In the genomic region with DNA sequence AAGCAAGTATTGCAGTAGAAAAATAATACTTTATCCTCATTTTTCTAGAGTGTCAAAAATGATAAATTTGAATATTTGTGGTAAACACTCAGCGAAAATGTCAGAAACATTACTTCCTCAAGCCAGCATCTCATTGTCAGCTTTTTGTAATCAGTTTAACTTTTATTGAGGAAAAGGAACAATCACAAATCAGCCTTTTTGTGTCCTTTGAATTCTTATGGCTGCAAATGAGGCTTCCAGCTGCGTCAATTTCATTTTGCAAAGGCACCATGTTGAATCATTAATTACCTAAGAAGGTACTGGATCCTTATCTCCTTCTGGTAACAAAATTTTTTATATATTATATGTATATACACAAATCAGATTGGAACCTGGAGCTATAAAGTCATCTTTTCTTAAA, we compare ENCODE assay signal across 36 cellular contexts.
"Had no signal": no experiment of that assay in that cellular context is flagged by ENCODE, and none has a peak within 500 bp of the region (broad histone marks: within the 10 kb centered on the region; RNA-seq: fewer than 3 reads in every experiment).

No MANE protein-coding gene starts in this region.

- H3K27me3 ChIP-seq: MG63 had no signal

- DNase-seq: Karpas-422, Kasumi-1, MG63, MM.1S, MV-4-11, NCI-H1048, NCI-H1092, NCI-H1092 treated with DMSO at 0.1 percent for 48 hours, NCI-H1105, NCI-H1105 treated with DMSO at 0.1 percent for 48 hours, NCI-H1417, NCI-H1417 treated with DMSO at 0.1 percent for 48 hours, NCI-H1436, NCI-H1436 treated with DMSO at 0.1 percent for 48 hours, NCI-H1694, NCI-H1694 treated with DMSO at 0.1 percent for 48 hours, NCI-H187, NCI-H187 treated with DMSO at 0.1 percent for 48 hours, NCI-H1930, NCI-H2029, NCI-H2029 treated with DMSO at 0.1 percent for 48 hours, NCI-H2081, NCI-H2081 treated with DMSO at 0.1 percent for 48 hours, NCI-H2107, NCI-H2171, NCI-H2171 treated with DMSO at 0.1 percent for 48 hours, NCI-H2227 treated with DMSO at 0.1 percent for 48 hours, NCI-H226, NCI-H345, NCI-H446, NCI-H446 treated with DMSO at 0.1 percent for 48 hours, NCI-H510A, NCI-H510A treated with DMSO at 0.1 percent for 48 hours, NCI-H524, NCI-H524 treated with DMSO at 0.1 percent for 48 hours, NCI-H526 had no signal

- H3K9me3 ChIP-seq: MG63 had no signal

- H3K4me3 ChIP-seq: MG63 had no signal

- H3K36me3 ChIP-seq: MG63 had no signal
